ENCODE assay signal across 2 cellular contexts in the genomic region with DNA sequence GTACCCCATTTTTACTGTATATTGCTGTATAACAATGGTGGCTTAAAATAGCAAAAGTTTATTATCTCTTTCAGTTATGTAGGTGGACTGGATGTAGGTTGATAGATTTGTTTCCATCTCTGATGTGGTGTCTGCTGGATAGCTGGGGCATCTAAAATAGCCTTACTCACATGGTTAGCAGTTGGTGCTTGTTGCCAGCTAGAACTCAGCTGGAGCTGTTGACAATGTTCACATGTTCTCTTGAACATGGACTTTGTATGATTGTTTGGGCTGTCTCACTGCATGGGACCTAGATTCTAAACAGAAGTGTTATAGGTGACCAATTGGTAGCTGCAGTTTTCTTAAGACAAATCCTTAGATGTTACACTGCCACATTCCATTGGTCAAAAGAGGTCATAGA.
TF ChIP-seq lines count a peak whose summit lies in the region.

No MANE protein-coding gene starts in this region.

TF ChIP-seq in GM12878, 131 proteins besides CTCF, POLR2A, EP300 and RAD21:
- TF ChIP-seq MEF2A (IDR thresholded peaks at IDR 0.05; ENCODE audit: insufficient read depth, low read depth, low read length) (0 out of 2 replicates have a peak, but pooled peaks have one; percentile 18), NR2C1 (IDR thresholded peaks at IDR 0.05) (no peak), POU2F2 (IDR thresholded peaks at IDR 0.05; ENCODE audit: borderline replicate concordance, low read depth, low read length) (no peak)
- TF ChIP-seq, protein P1, sequence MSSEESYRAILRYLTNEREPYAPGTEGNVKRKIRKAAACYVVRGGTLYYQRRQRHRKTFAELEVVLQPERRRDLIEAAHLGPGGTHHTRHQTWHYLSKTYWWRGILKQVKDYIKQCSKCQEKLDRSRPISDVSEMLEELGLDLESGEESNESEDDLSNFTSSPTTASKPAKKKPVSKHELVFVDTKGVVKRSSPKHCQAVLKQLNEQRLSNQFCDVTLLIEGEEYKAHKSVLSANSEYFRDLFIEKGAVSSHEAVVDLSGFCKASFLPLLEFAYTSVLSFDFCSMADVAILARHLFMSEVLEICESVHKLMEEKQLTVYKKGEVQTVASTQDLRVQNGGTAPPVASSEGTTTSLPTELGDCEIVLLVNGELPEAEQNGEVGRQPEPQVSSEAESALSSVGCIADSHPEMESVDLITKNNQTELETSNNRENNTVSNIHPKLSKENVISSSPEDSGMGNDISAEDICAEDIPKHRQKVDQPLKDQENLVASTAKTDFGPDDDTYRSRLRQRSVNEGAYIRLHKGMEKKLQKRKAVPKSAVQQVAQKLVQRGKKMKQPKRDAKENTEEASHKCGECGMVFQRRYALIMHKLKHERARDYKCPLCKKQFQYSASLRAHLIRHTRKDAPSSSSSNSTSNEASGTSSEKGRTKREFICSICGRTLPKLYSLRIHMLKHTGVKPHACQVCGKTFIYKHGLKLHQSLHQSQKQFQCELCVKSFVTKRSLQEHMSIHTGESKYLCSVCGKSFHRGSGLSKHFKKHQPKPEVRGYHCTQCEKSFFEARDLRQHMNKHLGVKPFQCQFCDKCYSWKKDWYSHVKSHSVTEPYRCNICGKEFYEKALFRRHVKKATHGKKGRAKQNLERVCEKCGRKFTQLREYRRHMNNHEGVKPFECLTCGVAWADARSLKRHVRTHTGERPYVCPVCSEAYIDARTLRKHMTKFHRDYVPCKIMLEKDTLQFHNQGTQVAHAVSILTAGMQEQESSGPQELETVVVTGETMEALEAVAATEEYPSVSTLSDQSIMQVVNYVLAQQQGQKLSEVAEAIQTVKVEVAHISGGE (CRISPR knock-in tag; IDR thresholded peaks at IDR 0.05) = no peak

TF ChIP-seq in HepG2, 621 proteins besides CTCF, POLR2A, EP300 and RAD21:
- TF ChIP-seq FOXA1 (IDR thresholded peaks at IDR 0.05) = no peak
- peak; percentile 14; the same call in 1 of the 2 replicates for TF ChIP-seq FOXA1 (CRISPR knock-in tag; IDR thresholded peaks at IDR 0.05)
- TF ChIP-seq ZMYM4 (CRISPR knock-in tag; IDR thresholded peaks at IDR 0.05) = no peak
- TF ChIP-seq, protein P2, sequence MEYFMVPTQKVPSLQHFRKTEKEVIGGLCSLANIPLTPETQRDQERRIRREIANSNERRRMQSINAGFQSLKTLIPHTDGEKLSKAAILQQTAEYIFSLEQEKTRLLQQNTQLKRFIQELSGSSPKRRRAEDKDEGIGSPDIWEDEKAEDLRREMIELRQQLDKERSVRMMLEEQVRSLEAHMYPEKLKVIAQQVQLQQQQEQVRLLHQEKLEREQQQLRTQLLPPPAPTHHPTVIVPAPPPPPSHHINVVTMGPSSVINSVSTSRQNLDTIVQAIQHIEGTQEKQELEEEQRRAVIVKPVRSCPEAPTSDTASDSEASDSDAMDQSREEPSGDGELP (IDR thresholded peaks at IDR 0.05; ENCODE audit: borderline replicate concordance, low read depth) = peak; percentile 52; the same call in 1 of the 2 replicates
